11 cellular contexts compared by ENCODE assay signal in the genomic region with DNA sequence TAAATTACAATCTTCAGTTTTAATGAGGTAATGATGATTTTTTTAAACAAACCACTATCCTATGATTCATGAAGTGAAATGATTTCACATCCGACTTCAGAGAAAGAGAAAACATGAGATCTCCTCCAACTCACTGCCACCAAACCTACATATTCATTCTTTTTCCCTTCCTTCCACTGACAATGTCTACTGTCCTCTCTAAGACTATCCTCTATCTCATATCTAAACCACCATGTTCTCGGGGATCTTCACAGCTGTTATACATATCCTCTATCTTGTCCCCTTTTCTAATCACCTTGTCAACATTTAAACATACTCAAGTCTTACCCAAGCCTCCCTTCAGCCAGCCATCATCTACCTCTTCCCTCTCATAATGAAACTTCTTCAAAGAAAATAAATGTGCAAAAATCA. TPM values are rescaled to one million over a fixed set of nuclear protein-coding genes. Genes with fewer than 3 reads are reported as not detected.
DNase-seq lines count a peak whose midpoint lies in the region; ATAC-seq and TF ChIP-seq lines count a peak whose summit lies in the region.
"Had no signal": no experiment of that assay in that cellular context is flagged by ENCODE, and none has a peak within 500 bp of the region (broad histone marks: within the 10 kb centered on the region; RNA-seq: fewer than 3 reads in every experiment).

No MANE protein-coding gene starts in this region.

- CTCF ChIA-PET in activated naive CD4-positive, alpha-beta T cell treated with anti-CD3 and anti-CD28 coated beads, Interleukin-2, amount 10 ng/mL, durations not matched to agents 7 days and 5 days (lab: Charles Lee), result no interaction called here
- CTCF ChIA-PET in activated CD8-positive, alpha-beta T cell treated with anti-CD3 and anti-CD28 coated beads, Interleukin-2, amount 10 ng/mL, durations not matched to agents 7 days and 5 days (lab: Charles Lee), result interaction anchor here (1.0 kb wide), 1 partner anchor 9 kb away, joined by 4 read pairs; no protein-coding TSS in a partner anchor

- H3K4me1 Mint-ChIP-seq in activated naive CD4-positive, alpha-beta T cell treated with anti-CD3 and anti-CD28 coated beads, Interleukin-2, amount 10 ng/mL, durations not matched to agents 7 days and 5 days, result peaks cover 14% of the 10 kb centered on the region
- peaks cover 19% of the 10 kb centered on the region for H3K4me1 Mint-ChIP-seq in activated CD8-positive, alpha-beta T cell treated with anti-CD3 and anti-CD28 coated beads, Interleukin-2, amount 10 ng/mL, durations not matched to agents 7 days and 5 days (ENCODE audit: low read depth)
- peaks cover 33% of the 10 kb centered on the region for H3K4me1 Mint-ChIP-seq in stimulated activated naive CD8-positive, alpha-beta T cell treated with anti-CD3 and anti-CD28 coated beads, Interleukin-15, amount 100 ng/mL, for 72 hours

- in situ Hi-C loops in GM13977 (cut with MboI; ENCODE audit: low pct_unique_long_range_greater_than_20kb, low sequenced_read_pairs, unreplicated experiment), result no loop called here

- peak overlapping the region; percentile 0 for H3K27ac Mint-ChIP-seq in activated naive CD4-positive, alpha-beta T cell treated with anti-CD3 and anti-CD28 coated beads, Interleukin-2, amount 10 ng/mL, durations not matched to agents 7 days and 5 days
- H3K27ac Mint-ChIP-seq in activated CD8-positive, alpha-beta T cell treated with anti-CD3 and anti-CD28 coated beads, Interleukin-2, amount 10 ng/mL, durations not matched to agents 7 days and 5 days, result peak overlapping the region; percentile 28
- peak overlapping the region; percentile 4 to 73 for H3K27ac Mint-ChIP-seq in stimulated activated naive CD8-positive, alpha-beta T cell treated with anti-CD3 and anti-CD28 coated beads, Interleukin-15, amount 100 ng/mL, for 72 hours

- no peak for DNase-seq in activated naive CD4-positive, alpha-beta T cell treated with anti-CD3 and anti-CD28 coated beads, Interleukin-2, amount 10 ng/mL, durations not matched to agents 7 days and 5 days
- no peak for DNase-seq in activated naive CD4-positive, alpha-beta T cell treated with anti-CD3 and anti-CD28 coated beads, Interleukin-2, amount 50 U/mL, for 16 hours
- no peak for DNase-seq in activated CD8-positive, alpha-beta T cell treated with anti-CD3 and anti-CD28 coated beads, Interleukin-2, amount 10 ng/mL, durations not matched to agents 7 days and 5 days
- peak; percentile 61 for DNase-seq in fibroblast of mammary gland (ENCODE audit: low read depth)
- DNase-seq in stimulated activated naive CD8-positive, alpha-beta T cell treated with anti-CD3 and anti-CD28 coated beads, Interleukin-15, amount 100 ng/mL, for 72 hours, result no peak
- no peak for DNase-seq in activated effector memory CD4-positive, alpha-beta T cell treated with Interleukin-2 at 50 U/mL for 16 hours
- DNase-seq in GM13977 (ENCODE audit: low spot score), result no peak
- DNase-seq: NCI-H2171; stimulated activated CD4-positive, alpha-beta T cell treated with anti-CD3 and anti-CD28 coated beads, Interleukin-12 subunit alpha, Interleukin-12 subunit beta, amount 100 ng/mL, for 4 hours; T1000 had no signal

- POLR2A ChIA-PET in activated CD8-positive, alpha-beta T cell treated with anti-CD3 and anti-CD28 coated beads, Interleukin-2, amount 10 ng/mL, durations not matched to agents 7 days and 5 days (lab: Charles Lee), result no interaction called here

- ATAC-seq in activated CD8-positive, alpha-beta T cell treated with anti-CD3 and anti-CD28 coated beads, Interleukin-2, amount 10 ng/mL, durations not matched to agents 7 days and 5 days, result peak; percentile 42
- peak; percentile 90 for ATAC-seq in stimulated activated naive CD8-positive, alpha-beta T cell treated with anti-CD3 and anti-CD28 coated beads, Interleukin-15, amount 100 ng/mL, for 72 hours
- ATAC-seq in GM21381 (IDR thresholded peaks at IDR 0.05; ENCODE audit: unreplicated experiment), result no peak

- H3K4me3 ChIP-seq in fibroblast of mammary gland (ENCODE audit: control insufficient read depth, low read depth, low read length), result no peak overlapping the region

- H3K4me3 Mint-ChIP-seq in activated naive CD4-positive, alpha-beta T cell treated with anti-CD3 and anti-CD28 coated beads, Interleukin-2, amount 10 ng/mL, durations not matched to agents 7 days and 5 days, result no peak overlapping the region
- no peak overlapping the region for H3K4me3 Mint-ChIP-seq in activated CD8-positive, alpha-beta T cell treated with anti-CD3 and anti-CD28 coated beads, Interleukin-2, amount 10 ng/mL, durations not matched to agents 7 days and 5 days
- H3K4me3 Mint-ChIP-seq in stimulated activated naive CD8-positive, alpha-beta T cell treated with anti-CD3 and anti-CD28 coated beads, Interleukin-15, amount 100 ng/mL, for 72 hours, result peak overlapping the region; percentile 45 to 57

- H3K36me3 Mint-ChIP-seq in activated naive CD4-positive, alpha-beta T cell treated with anti-CD3 and anti-CD28 coated beads, Interleukin-2, amount 10 ng/mL, durations not matched to agents 7 days and 5 days, result no peaks in the 10 kb centered on the region
- peaks cover 5% of the 10 kb centered on the region for H3K36me3 Mint-ChIP-seq in activated CD8-positive, alpha-beta T cell treated with anti-CD3 and anti-CD28 coated beads, Interleukin-2, amount 10 ng/mL, durations not matched to agents 7 days and 5 days (ENCODE audit: low read depth)

- no peaks in the 10 kb centered on the region for H3K9me3 Mint-ChIP-seq in activated naive CD4-positive, alpha-beta T cell treated with anti-CD3 and anti-CD28 coated beads, Interleukin-2, amount 10 ng/mL, durations not matched to agents 7 days and 5 days
- H3K9me3 Mint-ChIP-seq in activated CD8-positive, alpha-beta T cell treated with anti-CD3 and anti-CD28 coated beads, Interleukin-2, amount 10 ng/mL, durations not matched to agents 7 days and 5 days (ENCODE audit: insufficient read depth), result no peaks in the 10 kb centered on the region
- H3K9me3 Mint-ChIP-seq in stimulated activated naive CD8-positive, alpha-beta T cell treated with anti-CD3 and anti-CD28 coated beads, Interleukin-15, amount 100 ng/mL, for 72 hours, result no peaks in the 10 kb centered on the region

- no peak for TF ChIP-seq CTCF in fibroblast of mammary gland (conservative IDR thresholded peaks at IDR 0.05; ENCODE audit: control insufficient read depth, insufficient read depth, low read depth, low read length)
- no peak for TF ChIP-seq CTCF in GM13977 (IDR thresholded peaks at IDR 0.05; ENCODE audit: extremely low read depth, insufficient read depth, missing control alignments)

- H3K27me3 Mint-ChIP-seq in activated naive CD4-positive, alpha-beta T cell treated with anti-CD3 and anti-CD28 coated beads, Interleukin-2, amount 10 ng/mL, durations not matched to agents 7 days and 5 days, result no peaks in the 10 kb centered on the region
- no peaks in the 10 kb centered on the region for H3K27me3 Mint-ChIP-seq in activated CD8-positive, alpha-beta T cell treated with anti-CD3 and anti-CD28 coated beads, Interleukin-2, amount 10 ng/mL, durations not matched to agents 7 days and 5 days (ENCODE audit: low read depth)
- H3K27me3 Mint-ChIP-seq in stimulated activated naive CD8-positive, alpha-beta T cell treated with anti-CD3 and anti-CD28 coated beads, Interleukin-15, amount 100 ng/mL, for 72 hours, result no peaks in the 10 kb centered on the region

RNA-seq across cellular contexts. Expression of gene SMURF2, which starts 53.5 kb away (rescaled TPM):
- 10 to 100 TPM; 16.1 to 16.4 TPM for total RNA-seq in activated CD8-positive, alpha-beta T cell treated with anti-CD3 and anti-CD28 coated beads, Interleukin-2, amount 10 ng/mL, durations not matched to agents 7 days and 5 days

Comparison
In these comparisons a context has a peak if more than half of its experiments do, and no peak if none do; other contexts are left out.
1. H3K4me3 Mint-ChIP-seq: peak in stimulated activated naive CD8-positive, alpha-beta T cell treated with anti-CD3 and anti-CD28 coated beads, Interleukin-15, amount 100 ng/mL, for 72 hours (2 of 2); none in activated naive CD4-positive, alpha-beta T cell treated with anti-CD3 and anti-CD28 coated beads, Interleukin-2, amount 10 ng/mL, durations not matched to agents 7 days and 5 days (single experiment) and activated CD8-positive, alpha-beta T cell treated with anti-CD3 and anti-CD28 coated beads, Interleukin-2, amount 10 ng/mL, durations not matched to agents 7 days and 5 days (single experiment).
2. Peak in every context shown above with its lines, with median percentiles within 50 percentile points of each other: H3K27ac Mint-ChIP-seq.